14 cellular contexts compared by ENCODE assay signal in the genomic region with DNA sequence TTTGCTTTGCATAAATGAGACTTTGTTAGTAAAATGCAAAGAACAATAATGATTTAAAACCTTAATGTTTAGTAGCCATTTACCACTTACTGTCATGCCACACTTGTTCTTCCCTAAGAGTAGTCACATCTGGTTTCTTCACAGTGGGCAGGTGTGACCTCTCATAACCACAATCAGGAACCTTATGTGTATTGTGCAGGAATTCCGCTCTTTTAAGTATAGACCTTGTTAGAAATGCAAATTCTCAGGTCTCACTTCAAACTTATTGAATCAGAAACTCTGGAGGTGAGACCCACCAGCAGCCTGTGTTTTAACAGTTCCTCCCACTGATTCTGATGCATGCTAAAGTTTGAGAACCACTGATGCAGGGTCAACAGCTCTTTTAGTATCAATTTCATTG.
"Had no signal": no experiment of that assay in that cellular context is flagged by ENCODE, and none has a peak within 500 bp of the region (broad histone marks: within the 10 kb centered on the region; RNA-seq: fewer than 3 reads in every experiment).

No MANE protein-coding gene starts in this region.

- H3K36me3 ChIP-seq: ascending aorta, esophagus squamous epithelium, lower lobe of right lung, pancreas had no signal

- H3K27ac ChIP-seq: ascending aorta, dorsolateral prefrontal cortex, esophagus squamous epithelium, lower lobe of right lung, pancreas, VCaP had no signal

- ATAC-seq: activated CD4-positive, alpha-beta T cell treated with anti-CD3 and anti-CD28 coated beads for 36 hours; activated T-cell treated with anti-CD3 and anti-CD28 coated beads, Interleukin-2, amount 50 U/mL, for 72 hours; lower lobe of right lung; pancreas had no signal

- H3K27me3 ChIP-seq: ascending aorta, dorsolateral prefrontal cortex, esophagus squamous epithelium, pancreas had no signal

- H3K4me1 ChIP-seq: ascending aorta, esophagus squamous epithelium, lower lobe of right lung, pancreas had no signal

- H3K9me3 ChIP-seq: ascending aorta, pancreas had no signal

- DNase-seq: activated CD4-positive, alpha-beta memory T cell treated with anti-CD3 and anti-CD28 coated beads, Interleukin-2, amount 10 ng/mL, durations not matched to agents 7 days and 5 days; activated CD4-positive, alpha-beta T cell treated with anti-CD3 and anti-CD28 coated beads for 36 hours; activated gamma-delta T cell treated with Interleukin-2 at 50 U/mL for 16 hours; activated T-cell treated with anti-CD3 and anti-CD28 coated beads, Interleukin-2, amount 50 U/mL, for 72 hours; dorsolateral prefrontal cortex; esophagus squamous epithelium; foreskin fibroblast; glutamatergic neuron; immature natural killer cell; lower lobe of right lung; pancreas; stimulated activated CD4-positive, alpha-beta T cell treated with anti-CD3 and anti-CD28 coated beads, Interleukin-4, amount 100 ng/mL, for 4 hours had no signal

- H3K4me3 ChIP-seq: ascending aorta, dorsolateral prefrontal cortex, esophagus squamous epithelium, lower lobe of right lung, pancreas had no signal
